In the genomic region with DNA sequence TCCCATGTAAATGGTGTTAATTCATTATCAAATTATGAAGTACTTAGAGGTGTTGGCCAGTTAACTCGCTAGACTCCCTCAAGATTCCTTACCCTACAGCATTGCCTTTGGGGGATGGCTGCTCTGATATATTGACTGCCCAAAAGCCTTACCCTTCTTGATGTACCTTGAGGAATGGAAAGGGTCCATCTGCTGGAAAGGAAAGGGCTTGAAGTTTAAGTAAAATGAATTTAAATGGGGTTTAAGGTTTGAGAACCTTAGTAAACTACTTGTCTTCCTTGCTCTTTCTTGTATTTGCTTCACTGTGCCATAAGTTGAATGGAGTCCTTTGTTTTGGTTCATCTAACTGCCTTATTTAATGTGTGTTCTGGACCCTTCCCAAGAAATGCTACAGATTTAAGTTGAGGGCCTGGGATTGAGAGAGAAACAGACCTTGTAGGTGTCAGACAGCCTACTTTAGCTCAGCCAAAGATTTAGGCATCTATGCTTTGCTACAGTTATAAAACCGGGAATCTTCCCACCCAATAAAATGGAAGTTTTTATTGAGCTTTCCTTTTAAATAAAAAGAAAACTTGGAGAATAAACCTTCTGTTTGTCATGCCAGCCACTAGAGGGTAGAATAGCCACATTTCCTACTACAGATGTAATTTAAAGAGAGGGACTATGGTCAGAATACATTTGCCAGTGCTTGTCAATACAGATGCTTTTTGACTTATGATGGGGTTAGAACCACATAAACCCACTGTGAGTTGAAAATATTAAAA, we compare ENCODE assay signal across 9 cellular contexts. TPM values are rescaled to one million over a fixed set of nuclear protein-coding genes. Genes with fewer than 3 reads are reported as not detected.
DNase-seq lines count a peak whose midpoint lies in the region; ATAC-seq, FAIRE-seq and TF ChIP-seq lines count a peak whose summit lies in the region.
"Had no signal": no experiment of that assay in that cellular context is flagged by ENCODE, and none has a peak within 500 bp of the region (broad histone marks: within the 10 kb centered on the region; RNA-seq: fewer than 3 reads in every experiment).

No MANE protein-coding gene starts in this region.

- H3K9me3 ChIP-seq in OCI-LY7 (ENCODE audit: low read length) (no peaks in the 10 kb centered on the region), muscle layer of colon (ENCODE audit: low read length) (no peaks in the 10 kb centered on the region)
- no peaks in the 10 kb centered on the region for H3K9me3 ChIP-seq in CD4-positive, alpha-beta T cell (ENCODE audit: control insufficient read depth, low read length)

- H3K27me3 ChIP-seq in muscle layer of colon (ENCODE audit: control insufficient read depth in 1 of 2, insufficient read depth in 2 of 2, low read length in 2 of 2): no peaks in the 10 kb centered on the region
- no peaks in the 10 kb centered on the region for H3K27me3 ChIP-seq in CD4-positive, alpha-beta T cell (ENCODE audit: control insufficient read depth, insufficient read depth, low read length)

- DNase-seq in Right ventricle myocardium inferior (ENCODE audit: missing footprints): no peak
- DNase-seq in cardiac septum (ENCODE audit: low spot score): no peak
- peak; percentile 10 for DNase-seq in OCI-LY7 (ENCODE audit: low spot score)
- no peak for DNase-seq in activated naive CD4-positive, alpha-beta T cell treated with anti-CD3 and anti-CD28 coated beads, Interleukin-2, amount 50 U/mL, for 72 hours (ENCODE audit: low spot score in 2 of 2)
- no peak for DNase-seq in CD4-positive, alpha-beta T cell

- ATAC-seq in Right ventricle myocardium inferior: peak; percentile 68
- peak; percentile 53 for ATAC-seq in HG03457 (IDR thresholded peaks at IDR 0.05; ENCODE audit: unreplicated experiment)
- no peak for ATAC-seq in activated naive CD4-positive, alpha-beta T cell treated with anti-CD3 and anti-CD28 coated beads, Interleukin-2, amount 50 U/mL, for 72 hours
- no peak for ATAC-seq in CD4-positive, alpha-beta T cell (ENCODE audit: poor library complexity)

- peaks cover 37% of the 10 kb centered on the region for H4K20me1 ChIP-seq in OCI-LY7 (ENCODE audit: insufficient read depth, low read length)

- POLR2A ChIA-PET in OCI-LY7 (lab: Charles Lee): no interaction called here
- POLR2A ChIA-PET in CD4-positive, alpha-beta T cell (lab: Charles Lee): no interaction called here

- H3K27me3 Mint-ChIP-seq in CD4-positive, alpha-beta T cell: no peaks in the 10 kb centered on the region
- H3K27me3 Mint-ChIP-seq: dendritic cell treated with granulocyte-macrophage colony-stimulating factor and Interleukin-4, amounts not matched to agents 40 ng/mL and 50 ng/mL, for 4 days had no signal

- H3K4me1 ChIP-seq in OCI-LY7 (ENCODE audit: insufficient read depth, low read length, poor library complexity, severe bottlenecking) (no peaks in the 10 kb centered on the region), muscle layer of colon (ENCODE audit: insufficient read depth, low read length) (peaks cover 54% of the 10 kb centered on the region)

- no peak overlapping the region for H2AFZ ChIP-seq in OCI-LY7 (ENCODE audit: low read length)

- no peaks in the 10 kb centered on the region for H3K36me3 Mint-ChIP-seq in activated naive CD4-positive, alpha-beta T cell treated with anti-CD3 and anti-CD28 coated beads, Interleukin-2, amount 50 U/mL, for 72 hours
- no peaks in the 10 kb centered on the region for H3K36me3 Mint-ChIP-seq in CD4-positive, alpha-beta T cell (ENCODE audit: low read depth)

- 0 out of 2 replicates have a peak, but pooled peaks cover 5% of the 10 kb centered on the region for H3K79me2 ChIP-seq in OCI-LY7 (ENCODE audit: insufficient read depth, low read depth, low read length)

- no peak overlapping the region for H3K4me3 Mint-ChIP-seq in CD4-positive, alpha-beta T cell
- H3K4me3 Mint-ChIP-seq: dendritic cell treated with granulocyte-macrophage colony-stimulating factor and Interleukin-4, amounts not matched to agents 40 ng/mL and 50 ng/mL, for 4 days had no signal

- CTCF ChIA-PET in OCI-LY7 (lab: Charles Lee; ENCODE audit: unreplicated experiment): no interaction called here
- CTCF ChIA-PET in CD4-positive, alpha-beta T cell (lab: Charles Lee): interaction anchor here (1.0 kb wide), 1 partner anchor 226 kb away, joined by 3 read pairs; no protein-coding TSS in a partner anchor

- intact Hi-C loops in Right ventricle myocardium inferior (cut with DNase I) (loop anchor here (1.0 to 10.0 kb wide), 4 partner anchors 164 to 411 kb away; no protein-coding TSS in a partner anchor), cardiac septum (cut with DNase I) (loop anchor here (5.0 kb wide), 2 partner anchors 224 to 409 kb away; no protein-coding TSS in a partner anchor), OCI-LY7 (cut with micrococcal nuclease; ENCODE audit: unreplicated experiment) (no loop called here)
- intact Hi-C loops in CD4-positive, alpha-beta T cell (cut with DNase I, micrococcal nuclease): no loop called here

- BruUV-seq in OCI-LY7 (replicated peaks; lab: Mats Ljungman, UMichigan): no TSS peak

- no peaks in the 10 kb centered on the region for H3K9me2 ChIP-seq in OCI-LY7 (ENCODE audit: insufficient read depth, low read length)

- peak; percentile 88 for FAIRE-seq in endometrium (lab: Jason Lieb, UNC)

- H3K4me2 ChIP-seq in OCI-LY7 (ENCODE audit: low read length): no peak overlapping the region

- no peaks in the 10 kb centered on the region for H3K9me3 Mint-ChIP-seq in activated naive CD4-positive, alpha-beta T cell treated with anti-CD3 and anti-CD28 coated beads, Interleukin-2, amount 50 U/mL, for 72 hours
- no peaks in the 10 kb centered on the region for H3K9me3 Mint-ChIP-seq in CD4-positive, alpha-beta T cell
- H3K9me3 Mint-ChIP-seq: dendritic cell treated with granulocyte-macrophage colony-stimulating factor and Interleukin-4, amounts not matched to agents 40 ng/mL and 50 ng/mL, for 4 days had no signal

- TF ChIP-seq CTCF in OCI-LY7 (conservative IDR thresholded peaks at IDR 0.05; ENCODE audit: low read length): peak; percentile 78
- no peak for TF ChIP-seq CTCF in CD4-positive, alpha-beta T cell (IDR thresholded peaks at IDR 0.05)

- H3K36me3 ChIP-seq in OCI-LY7 (ENCODE audit: insufficient read depth, low read length): no peaks in the 10 kb centered on the region
- H3K36me3 ChIP-seq in muscle layer of colon (ENCODE audit: insufficient read depth, low read length): no peaks in the 10 kb centered on the region

- H3K27ac ChIP-seq in OCI-LY7 (ENCODE audit: low read depth, low read length, poor library complexity, severe bottlenecking): no peak overlapping the region
- H3K27ac ChIP-seq in muscle layer of colon (ENCODE audit: low read depth, low read length): peak overlapping the region; percentile 71
- H3K27ac ChIP-seq in CD4-positive, alpha-beta T cell (ENCODE audit: low read depth, low read length): no peak overlapping the region

- peaks cover 1% of the 10 kb centered on the region for H3K4me1 Mint-ChIP-seq in CD4-positive, alpha-beta T cell (ENCODE audit: low read depth)

- H3K9ac ChIP-seq in muscle layer of colon (ENCODE audit: low read length): peak overlapping the region; percentile 3

- H3K27ac Mint-ChIP-seq in activated naive CD4-positive, alpha-beta T cell treated with anti-CD3 and anti-CD28 coated beads, Interleukin-2, amount 50 U/mL, for 72 hours: no peak overlapping the region
- H3K27ac Mint-ChIP-seq in CD4-positive, alpha-beta T cell: no peak overlapping the region
- H3K27ac Mint-ChIP-seq: dendritic cell treated with granulocyte-macrophage colony-stimulating factor and Interleukin-4, amounts not matched to agents 40 ng/mL and 50 ng/mL, for 4 days had no signal

- H3K4me3 ChIP-seq in OCI-LY7 (ENCODE audit: low read depth, low read length, poor library complexity, severe bottlenecking) (no peak overlapping the region), muscle layer of colon (ENCODE audit: low read depth in 1 of 2, low read length in 2 of 2) (peak overlapping the region in 1 of 2 donors; percentile 17)

RNA-seq across cellular contexts. Expression of gene CMSS1, which starts 25.3 kb away (rescaled TPM):
- total RNA-seq in Right ventricle myocardium inferior (37.0 TPM), cardiac septum (22.0 TPM), OCI-LY7 (2022) (46.6 and 51.3 TPM in 2 replicates)
- 25.7 and 34.2 TPM in 2 replicates for total RNA-seq in OCI-LY7 (2014; rRNA removed; shearing (Covaris generic))
- 10 to 100 TPM; 35.8 to 74.3 TPM for total RNA-seq in activated naive CD4-positive, alpha-beta T cell treated with anti-CD3 and anti-CD28 coated beads, Interleukin-2, amount 50 U/mL, for 72 hours
- total RNA-seq in CD4-positive, alpha-beta T cell: 10 to 100 TPM; 12.2 TPM

Comparison
In these comparisons a context has a peak if more than half of its experiments do, and no peak if none do; other contexts are left out.
1. ATAC-seq: peak in Right ventricle myocardium inferior (single experiment) and HG03457 (single experiment); none in activated naive CD4-positive, alpha-beta T cell treated with anti-CD3 and anti-CD28 coated beads, Interleukin-2, amount 50 U/mL, for 72 hours (0 of 2) and CD4-positive, alpha-beta T cell (single experiment).
2. intact Hi-C loops: an anchor here in Right ventricle myocardium inferior (1.0 to 10.0 kb wide) and cardiac septum (5.0 kb wide); none called in OCI-LY7 and CD4-positive, alpha-beta T cell.